In the genomic region with DNA sequence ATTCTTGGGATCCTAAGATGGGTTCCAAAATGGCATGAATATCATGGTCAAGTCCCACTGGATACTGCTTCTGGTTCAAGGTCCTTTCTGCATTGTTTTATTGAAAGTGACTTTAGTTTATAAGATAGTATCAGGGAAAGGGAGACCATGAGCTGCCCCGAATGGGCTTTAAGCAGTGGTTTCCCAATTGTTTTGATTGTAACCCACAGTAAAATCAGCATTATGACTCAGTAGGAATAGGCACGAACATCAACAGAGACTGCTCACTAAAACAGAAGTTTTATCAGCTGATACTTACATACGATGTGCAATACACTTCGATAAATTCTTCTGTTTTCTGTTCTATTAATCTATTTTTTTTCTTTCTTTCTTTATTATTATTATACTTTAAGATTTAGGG, we compare ENCODE assay signal across 1 cellular context. TPM values are rescaled to one million over a fixed set of nuclear protein-coding genes. Genes with fewer than 3 reads are reported as not detected.
"Had no signal": no experiment of that assay in that cellular context is flagged by ENCODE, and none has a peak within 500 bp of the region (broad histone marks: within the 10 kb centered on the region; RNA-seq: fewer than 3 reads in every experiment).

No MANE protein-coding gene starts in this region.

RNA-seq across cellular contexts. Expression of gene ZNF229, which starts 59.0 kb away (rescaled TPM):
- total RNA-seq: SJCRH30 had no signal
